1 cellular context compared by ENCODE assay signal in genomic region chr9:29616844-29617243, GRCh38.
TF ChIP-seq lines count a peak whose summit lies in the region.

No MANE protein-coding gene starts in this region.

TF ChIP-seq in GM23338, 12 proteins besides CTCF, POLR2A, EP300 and RAD21 (continued from another document):
- TF ChIP-seq, protein P1, sequence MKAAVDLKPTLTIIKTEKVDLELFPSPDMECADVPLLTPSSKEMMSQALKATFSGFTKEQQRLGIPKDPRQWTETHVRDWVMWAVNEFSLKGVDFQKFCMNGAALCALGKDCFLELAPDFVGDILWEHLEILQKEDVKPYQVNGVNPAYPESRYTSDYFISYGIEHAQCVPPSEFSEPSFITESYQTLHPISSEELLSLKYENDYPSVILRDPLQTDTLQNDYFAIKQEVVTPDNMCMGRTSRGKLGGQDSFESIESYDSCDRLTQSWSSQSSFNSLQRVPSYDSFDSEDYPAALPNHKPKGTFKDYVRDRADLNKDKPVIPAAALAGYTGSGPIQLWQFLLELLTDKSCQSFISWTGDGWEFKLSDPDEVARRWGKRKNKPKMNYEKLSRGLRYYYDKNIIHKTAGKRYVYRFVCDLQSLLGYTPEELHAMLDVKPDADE (IDR thresholded peaks at IDR 0.05): no peak
- TF ChIP-seq NANOG (IDR thresholded peaks at IDR 0.05; ENCODE audit: borderline replicate concordance) (no peak), EZH2 (IDR thresholded peaks at IDR 0.05; ENCODE audit: low read depth, unreplicated experiment) (no peak), ZNF331 (CRISPR knock-in tag; IDR thresholded peaks at IDR 0.05; ENCODE audit: low read depth) (no peak), REST (IDR thresholded peaks at IDR 0.05; ENCODE audit: unreplicated experiment) (no peak)
